Comparison of ENCODE assay signal across 12 cellular contexts in the genomic region with DNA sequence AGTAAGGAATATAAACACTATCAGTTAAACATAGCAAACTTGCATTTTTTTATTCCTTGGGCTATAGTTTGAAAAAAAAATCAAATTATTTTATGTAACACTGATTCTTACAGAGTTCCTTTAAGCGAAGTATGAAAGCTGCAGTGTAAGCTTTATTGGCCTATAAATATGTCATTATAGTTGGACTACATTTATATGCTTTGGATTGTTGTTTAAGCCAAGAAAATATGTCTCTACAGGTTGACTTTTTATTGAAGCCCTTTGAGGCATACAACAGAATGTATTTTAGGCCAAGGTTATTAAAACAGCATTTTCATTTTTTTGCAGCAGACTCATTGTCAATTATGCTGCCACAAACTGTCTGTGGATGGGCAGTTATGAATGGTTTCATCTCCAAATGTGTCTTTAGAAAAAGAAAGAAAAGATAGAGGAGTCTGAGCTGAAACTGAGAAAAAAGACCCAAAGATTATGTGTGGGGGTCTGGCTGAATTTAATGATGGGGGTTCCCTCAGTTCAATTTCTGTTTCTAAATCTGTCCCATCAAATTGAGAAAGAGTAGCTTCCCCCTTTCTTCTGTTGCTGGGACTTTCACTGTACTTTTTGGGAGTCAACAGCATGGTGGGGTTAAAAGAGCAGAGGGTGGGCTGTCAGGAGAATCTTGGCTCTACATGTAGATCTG. TPM values are rescaled to one million over a fixed set of nuclear protein-coding genes. Genes with fewer than 3 reads are reported as not detected.
DNase-seq lines count a peak whose midpoint lies in the region; ATAC-seq and TF ChIP-seq lines count a peak whose summit lies in the region.
"Had no signal": no experiment of that assay in that cellular context is flagged by ENCODE, and none has a peak within 500 bp of the region (broad histone marks: within the 10 kb centered on the region; RNA-seq: fewer than 3 reads in every experiment).

No MANE protein-coding gene starts in this region.

- H3K36me3 ChIP-seq in BLaER1 (peaks cover 60% of the 10 kb centered on the region), IMR-90 (ENCODE audit: control insufficient read depth, insufficient read depth, low read length) (peaks cover 33% of the 10 kb centered on the region), ascending aorta (no peaks in the 10 kb centered on the region), neural progenitor cell (no peaks in the 10 kb centered on the region)

- no CpG with 5 or more reads among the region's 1 CpG for WGBS in IMR-90 (ENCODE audit: extremely low coverage in 2 of 2, insufficient read length in 1 of 2), 2 experiments

- H2BK5ac ChIP-seq in IMR-90 (ENCODE audit: low read depth, low read length, poor library complexity, severe bottlenecking), result peak overlapping the region; percentile 71

- peaks cover 4% of the 10 kb centered on the region for H3K9me1 ChIP-seq in IMR-90 (ENCODE audit: insufficient read depth, low read length)

- no peaks in the 10 kb centered on the region for H4K20me1 ChIP-seq in BLaER1
- H4K20me1 ChIP-seq in IMR-90 (ENCODE audit: insufficient read depth, low read length), result peaks cover 6% of the 10 kb centered on the region; the same call in 1 of the 2 replicates
- H4K20me1 ChIP-seq in neural progenitor cell (ENCODE audit: low read depth), result no peaks in the 10 kb centered on the region

- peak overlapping the region; percentile 43; the same call in 1 of the 2 replicates for H3K4ac ChIP-seq in IMR-90 (ENCODE audit: low read depth, low read length)

- peak overlapping the region; percentile 43; the same call in 1 of the 2 replicates for H2BK120ac ChIP-seq in IMR-90 (ENCODE audit: low read depth, low read length)

- TF ChIP-seq RAD21 in IMR-90 (IDR thresholded peaks at IDR 0.05; ENCODE audit: low read length), result no peak

- H2AK5ac ChIP-seq in IMR-90 (ENCODE audit: low read depth, low read length), result no peak overlapping the region

- H3K79me1 ChIP-seq in IMR-90 (ENCODE audit: low read depth in 1 of 2, low read length in 2 of 2), result peaks cover 19 to 64% of the 10 kb centered on the region in 2 experiments

- peak overlapping the region; percentile 43; the same call in 1 of the 2 replicates for H3K9ac ChIP-seq in BLaER1
- no peak overlapping the region for H3K9ac ChIP-seq in IMR-90 (ENCODE audit: low read depth, low read length)
- H3K9ac ChIP-seq in neural progenitor cell, result no peak overlapping the region
- H3K9ac ChIP-seq: KMS-11 had no signal

- H3F3A ChIP-seq in neural progenitor cell (ENCODE audit: low read depth), result no peaks in the 10 kb centered on the region

- H3K27me3 ChIP-seq in BLaER1 (no peaks in the 10 kb centered on the region), IMR-90 (ENCODE audit: control insufficient read depth, insufficient read depth, low read length) (no peaks in the 10 kb centered on the region), ascending aorta (no peaks in the 10 kb centered on the region), neural progenitor cell (no peaks in the 10 kb centered on the region)

- no peak overlapping the region for H3K56ac ChIP-seq in IMR-90 (ENCODE audit: extremely low read depth, insufficient read depth, low read length)

- no peak overlapping the region for H3K14ac ChIP-seq in IMR-90 (replicated peaks; ENCODE audit: low read depth, low read length)

- H3K9me3 ChIP-seq in BLaER1 (peaks cover 6% of the 10 kb centered on the region; the same call in 1 of the 2 replicates), IMR-90 (ENCODE audit: control insufficient read depth, insufficient read depth, low read length) (no peaks in the 10 kb centered on the region), ascending aorta (no peaks in the 10 kb centered on the region), neural progenitor cell (ENCODE audit: low read depth) (no peaks in the 10 kb centered on the region)

- no peak for TF ChIP-seq POLR2A in IMR-90 (IDR thresholded peaks at IDR 0.05; ENCODE audit: low read depth, low read length)

- dilution Hi-C loops in IMR-90 (cut with HindIII; ENCODE audit: low sequenced_read_pairs, unreplicated experiment), result no loop called here

- H4K91ac ChIP-seq in IMR-90 (ENCODE audit: insufficient read depth, low read depth, low read length), result no peak overlapping the region; the same call in 1 of the 2 replicates

- H2AFZ ChIP-seq in IMR-90 (replicated peaks; ENCODE audit: low read length, poor library complexity) (no peak overlapping the region), neural progenitor cell (replicated peaks) (no peak overlapping the region)

- no TSS peak for BruUV-seq in IMR-90 (replicated peaks; lab: Mats Ljungman, UMichigan)

- intact Hi-C loops in IMR-90 (cut with micrococcal nuclease) (loop anchor here (2.0 kb wide), 1 partner anchor 20 kb away; no protein-coding TSS in a partner anchor), ascending aorta (cut with DNase I) (loop anchor here (2.0 to 5.0 kb wide), 2 partner anchors 48 to 93 kb away; no protein-coding TSS in a partner anchor)

- POLR2A ChIA-PET in IMR-90 (lab: Charles Lee; ENCODE audit: unreplicated experiment), result no interaction called here

- in situ Hi-C loops in IMR-90 (cut with MboI; ENCODE audit: low sequenced_read_pairs), result no loop called here

- H3K27ac ChIP-seq in BLaER1 (peak overlapping the region; percentile 87), IMR-90 (ENCODE audit: insufficient read depth, low read length) (peak overlapping the region; percentile 83; the same call in 1 of the 2 replicates), ascending aorta (peak overlapping the region; percentile 36 to 79), neural progenitor cell (no peak overlapping the region)
- H3K27ac ChIP-seq: KMS-11 had no signal

- H3K36me3 Mint-ChIP-seq in natural killer cell treated with Interleukin-12 subunit alpha and Interleukin-12 subunit beta and Interleukin-15 and Interleukin-18, amount 100 ng/mL, for 72 hours, result peaks cover 14% of the 10 kb centered on the region
- peaks cover 27% of the 10 kb centered on the region for H3K36me3 Mint-ChIP-seq in neural progenitor cell

- H2BK15ac ChIP-seq in IMR-90 (ENCODE audit: low read depth, low read length), result no peak overlapping the region; the same call in 2 of the 3 replicates

- no peaks in the 10 kb centered on the region for H3K9me3 Mint-ChIP-seq in natural killer cell treated with Interleukin-12 subunit alpha and Interleukin-12 subunit beta and Interleukin-15 and Interleukin-18, amount 100 ng/mL, for 72 hours
- no peaks in the 10 kb centered on the region for H3K9me3 Mint-ChIP-seq in neural progenitor cell

- CTCF ChIA-PET in IMR-90 (lab: Yijun Ruan, JAX), result interaction anchor here (0.6 kb wide), 1 partner anchor 192 kb away, joined by 3 read pairs; no protein-coding TSS in a partner anchor

- H3K23ac ChIP-seq in IMR-90 (ENCODE audit: low read depth, low read length), result no peak overlapping the region

- H3K27ac Mint-ChIP-seq in natural killer cell treated with Interleukin-12 subunit alpha and Interleukin-12 subunit beta and Interleukin-15 and Interleukin-18, amount 100 ng/mL, for 72 hours, result peak overlapping the region; percentile 94 to 99
- H3K27ac Mint-ChIP-seq in neural progenitor cell, result no peak overlapping the region

- no peaks in the 10 kb centered on the region for H3K79me2 ChIP-seq in neural progenitor cell (ENCODE audit: low read depth)

- H2BK20ac ChIP-seq in IMR-90 (ENCODE audit: low read depth, low read length), result 0 out of 2 replicates have a peak overlapping the region, but pooled peaks have one; percentile 20

- H3K4me3 ChIP-seq in BLaER1, result no peak overlapping the region
- no peak overlapping the region for H3K4me3 ChIP-seq in IMR-90 (ENCODE audit: insufficient read depth, low read depth, low read length)
- H3K4me3 ChIP-seq in ascending aorta, result no peak overlapping the region
- no peak overlapping the region for H3K4me3 ChIP-seq in neural progenitor cell

- H2AK9ac ChIP-seq in IMR-90 (replicated peaks; ENCODE audit: low read depth, low read length, poor library complexity), result no peak overlapping the region

- H3K4me1 Mint-ChIP-seq in natural killer cell treated with Interleukin-12 subunit alpha and Interleukin-12 subunit beta and Interleukin-15 and Interleukin-18, amount 100 ng/mL, for 72 hours (ENCODE audit: low read depth in 2 of 2), result peaks cover 30 to 48% of the 10 kb centered on the region in 2 donors
- peaks cover 9% of the 10 kb centered on the region for H3K4me1 Mint-ChIP-seq in neural progenitor cell

- H3K4me1 ChIP-seq in BLaER1, result peaks cover 62% of the 10 kb centered on the region
- H3K4me1 ChIP-seq in IMR-90 (ENCODE audit: control insufficient read depth, insufficient read depth, low read length), result peaks cover 14% of the 10 kb centered on the region
- peaks cover 6 to 43% of the 10 kb centered on the region in 2 donors for H3K4me1 ChIP-seq in ascending aorta
- H3K4me1 ChIP-seq in neural progenitor cell, result peaks cover 3% of the 10 kb centered on the region

- H4K8ac ChIP-seq in IMR-90 (ENCODE audit: low read depth in 2 of 2, low read length in 2 of 2), result peak overlapping the region in 1 of 2 experiments; percentile 5; a peak in 1 of 4 replicates

- DNase-seq in IMR-90, result no peak
- DNase-seq in ascending aorta (ENCODE audit: low spot score in 2 of 2), result no peak
- no peak for DNase-seq in natural killer cell treated with Interleukin-12 subunit alpha and Interleukin-12 subunit beta and Interleukin-15 and Interleukin-18, amount 100 ng/mL, for 72 hours (ENCODE audit: low spot score)
- no peak for DNase-seq in neural progenitor cell (ENCODE audit: low spot score)
- DNase-seq: midbrain; NCI-H345; stimulated activated CD4-positive, alpha-beta T cell treated with anti-CD3 and anti-CD28 coated beads, Interleukin-12 subunit alpha, Interleukin-12 subunit beta, amount 100 ng/mL, for 4 hours had no signal

- H3K4me3 Mint-ChIP-seq in natural killer cell treated with Interleukin-12 subunit alpha and Interleukin-12 subunit beta and Interleukin-15 and Interleukin-18, amount 100 ng/mL, for 72 hours, result peak overlapping the region; percentile 76
- H3K4me3 Mint-ChIP-seq in neural progenitor cell, result no peak overlapping the region

- no peak for TF ChIP-seq CTCF in IMR-90 (conservative IDR thresholded peaks at IDR 0.05; ENCODE audit: low read depth, low read length)
- TF ChIP-seq CTCF in ascending aorta (IDR thresholded peaks at IDR 0.05), result no peak
- TF ChIP-seq CTCF in neural progenitor cell (IDR thresholded peaks at IDR 0.05), result no peak

- peak overlapping the region; percentile 92 for H4K5ac ChIP-seq in IMR-90 (ENCODE audit: low read depth, low read length)

- peak overlapping the region; percentile 95 for H3K18ac ChIP-seq in IMR-90 (ENCODE audit: low read depth, low read length)

- no peaks in the 10 kb centered on the region for H3K27me3 Mint-ChIP-seq in natural killer cell treated with Interleukin-12 subunit alpha and Interleukin-12 subunit beta and Interleukin-15 and Interleukin-18, amount 100 ng/mL, for 72 hours
- H3K27me3 Mint-ChIP-seq in neural progenitor cell (ENCODE audit: insufficient read depth, low read depth), result no peaks in the 10 kb centered on the region

- no peak for ATAC-seq in IMR-90 (ENCODE audit: low read depth)
- peak in 1 of 2 donors; percentile 3 for ATAC-seq in natural killer cell treated with Interleukin-12 subunit alpha and Interleukin-12 subunit beta and Interleukin-15 and Interleukin-18, amount 100 ng/mL, for 72 hours
- no peak for ATAC-seq in HG02981 (IDR thresholded peaks at IDR 0.05; ENCODE audit: unreplicated experiment)
- ATAC-seq in HG02885 (IDR thresholded peaks at IDR 0.05; ENCODE audit: poor library complexity, unreplicated experiment), result no peak
- ATAC-seq in HG03108 (IDR thresholded peaks at IDR 0.05; ENCODE audit: unreplicated experiment), result no peak

- H3K4me2 ChIP-seq in BLaER1, result peak overlapping the region; percentile 83
- peak overlapping the region; percentile 25; the same call in 1 of the 2 replicates for H3K4me2 ChIP-seq in IMR-90 (ENCODE audit: low read depth, low read length)
- no peak overlapping the region for H3K4me2 ChIP-seq in neural progenitor cell
- H3K4me2 ChIP-seq: KMS-11 had no signal

RNA-seq across cellular contexts. Expression of gene ARID5B, which starts 43.1 kb away (rescaled TPM):
- total RNA-seq in IMR-90 (2012; rRNA removed) (125 and 140 TPM in 2 replicates), ascending aorta (92.5 TPM), neural progenitor cell (ENCODE audit: low replicate concordance) (1.5 and 1.8 TPM in 2 replicates)
- 41.0 and 43.7 TPM in 2 replicates for polyA plus RNA-seq in IMR-90 (2012; rRNA removed)
- 13.5 and 19.6 TPM in 2 replicates for polyA plus RNA-seq in IMR-90 (2012; cell fraction: cytosol; rRNA removed)
- 21.1 and 46.7 TPM in 2 replicates for polyA plus RNA-seq in IMR-90 (2012; cell fraction: nucleus; rRNA removed; ENCODE audit: low replicate concordance)
- 10 to 100 TPM; 46.1 to 51.7 TPM for total RNA-seq in natural killer cell treated with Interleukin-12 subunit alpha and Interleukin-12 subunit beta and Interleukin-15 and Interleukin-18, amount 100 ng/mL, for 72 hours

Comparison
In these comparisons a context has a peak if more than half of its experiments do, and no peak if none do; other contexts are left out.
1. RNA of gene ARID5B, which starts 43.1 kb away (total RNA-seq): 125 to 140 TPM in IMR-90, 92.5 TPM in ascending aorta (single experiment) and 46.1 to 51.7 TPM in natural killer cell treated with Interleukin-12 subunit alpha and Interleukin-12 subunit beta and Interleukin-15 and Interleukin-18, amount 100 ng/mL, for 72 hours; 1.5 to 1.8 TPM in neural progenitor cell; every median in the first group is over 10 times any median in the second.